In the genomic region with DNA sequence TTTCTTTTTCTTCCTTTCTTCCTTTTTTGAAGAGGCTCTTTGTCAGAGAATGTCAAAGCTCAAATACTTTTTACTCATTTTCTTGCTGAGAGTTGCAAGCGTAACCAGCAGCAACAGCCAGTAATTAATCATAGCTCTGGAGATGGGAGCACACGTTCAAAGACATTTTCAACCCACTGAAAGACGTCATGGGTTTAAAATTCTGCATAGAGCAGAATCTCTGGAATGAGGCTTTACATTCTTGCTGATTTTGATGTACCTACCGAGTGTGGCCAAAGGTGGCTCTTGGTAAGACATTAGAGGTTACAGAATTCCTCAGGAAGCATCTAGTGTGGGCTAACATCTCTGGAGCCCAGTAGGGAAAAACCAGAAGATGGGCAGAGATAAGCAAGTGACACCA, we compare ENCODE assay signal across 21 cellular contexts.
DNase-seq lines count a peak whose midpoint lies in the region; ATAC-seq and TF ChIP-seq lines count a peak whose summit lies in the region.
"Had no signal": no experiment of that assay in that cellular context is flagged by ENCODE, and none has a peak within 500 bp of the region (broad histone marks: within the 10 kb centered on the region; RNA-seq: fewer than 3 reads in every experiment).

No MANE protein-coding gene starts in this region.

- peak overlapping the region; percentile 28; the same call in 1 of the 2 replicates for H3K4me3 Mint-ChIP-seq in HFFc6
- H3K4me3 Mint-ChIP-seq: activated CD4-positive, alpha-beta T cell treated with anti-CD3 and anti-CD28 coated beads for 36 hours; T-helper 17 cell had no signal

- intact Hi-C loops in upper lobe of right lung (cut with DNase I) = no loop called here

- no peaks in the 10 kb centered on the region for H3K9me3 Mint-ChIP-seq in HFFc6

- no peaks in the 10 kb centered on the region for H3K36me3 ChIP-seq in upper lobe of right lung
- H3K36me3 ChIP-seq: BLaER1 treated with 17β-estradiol and CSF1 and Interleukin-3, amounts not matched to agents 10 nM and 100 nM; Peyer's patch; upper lobe of left lung had no signal

- peaks cover 23% of the 10 kb centered on the region for H3K27me3 ChIP-seq in upper lobe of right lung
- H3K27me3 ChIP-seq: BLaER1 treated with 17β-estradiol and CSF1 and Interleukin-3, amounts not matched to agents 10 nM and 100 nM; Peyer's patch; upper lobe of left lung had no signal

- peak; percentile 18; the same call in 1 of the 2 replicates for TF ChIP-seq CTCF in HFFc6 (IDR thresholded peaks at IDR 0.05)
- TF ChIP-seq CTCF in upper lobe of right lung (IDR thresholded peaks at IDR 0.05) = no peak

- H3K4me1 Mint-ChIP-seq in HFFc6 (ENCODE audit: low read depth) = peaks cover 64% of the 10 kb centered on the region
- H3K4me1 Mint-ChIP-seq: activated CD4-positive, alpha-beta T cell treated with anti-CD3 and anti-CD28 coated beads for 36 hours had no signal

- no peaks in the 10 kb centered on the region for H3K9me3 ChIP-seq in upper lobe of right lung
- H3K9me3 ChIP-seq: BLaER1 treated with 17β-estradiol and CSF1 and Interleukin-3, amounts not matched to agents 10 nM and 100 nM; Peyer's patch; psoas muscle; upper lobe of left lung had no signal

- H3K4me3 ChIP-seq in upper lobe of right lung = no peak overlapping the region
- H3K4me3 ChIP-seq: BLaER1 treated with 17β-estradiol and CSF1 and Interleukin-3, amounts not matched to agents 10 nM and 100 nM; coronary artery; Peyer's patch; psoas muscle; upper lobe of left lung had no signal

- peak; percentile 74 for DNase-seq in A172 (ENCODE audit: low spot score)
- DNase-seq in HFFc6 = no peak
- DNase-seq in amniotic epithelial cell (ENCODE audit: low read depth) = peak; percentile 78
- DNase-seq in kidney glomerular epithelial cell (lab: John Stamatoyannopoulos, UW) = peak; percentile 78
- no peak for DNase-seq in stimulated activated CD4-positive, alpha-beta T cell treated with anti-CD3 and anti-CD28 coated beads, Interleukin-12 subunit alpha, Interleukin-12 subunit beta, amount 100 ng/mL, for 4 hours
- no peak for DNase-seq in upper lobe of right lung
- no peak for DNase-seq in DMS79 treated with DMSO at 0.1 percent for 48 hours (lab: John Stamatoyannopoulos, UW)
- no peak for DNase-seq in SHP77 treated with DMSO at 0.1 percent for 48 hours (lab: John Stamatoyannopoulos, UW)
- DNase-seq: activated CD4-positive, alpha-beta T cell treated with anti-CD3 and anti-CD28 coated beads for 36 hours; activated gamma-delta T cell; glutamatergic neuron; kidney; MM.1S; NCI-H524; NK-92 treated with Interleukin-12 subunit alpha and Interleukin-12 subunit beta, amount 100 ng/mL, for 24 hours; Peyer's patch; psoas muscle; T-helper 17 cell; upper lobe of left lung had no signal

- peak overlapping the region; percentile 82 for H3K27ac Mint-ChIP-seq in HFFc6
- H3K27ac Mint-ChIP-seq: activated CD4-positive, alpha-beta T cell treated with anti-CD3 and anti-CD28 coated beads for 36 hours; T-helper 17 cell had no signal

- H3K36me3 Mint-ChIP-seq in HFFc6 (ENCODE audit: low read depth) = no peaks in the 10 kb centered on the region

- H3K27me3 Mint-ChIP-seq in HFFc6 (ENCODE audit: insufficient read depth) = peaks cover 12% of the 10 kb centered on the region

- no peak overlapping the region for H3K27ac ChIP-seq in upper lobe of right lung
- H3K27ac ChIP-seq: BLaER1 treated with 17β-estradiol and CSF1 and Interleukin-3, amounts not matched to agents 10 nM and 100 nM; coronary artery; Peyer's patch; psoas muscle; upper lobe of left lung had no signal

- no peak for ATAC-seq in upper lobe of right lung
- ATAC-seq: activated CD4-positive, alpha-beta T cell treated with anti-CD3 and anti-CD28 coated beads for 36 hours; psoas muscle; T-helper 17 cell had no signal

- no peaks in the 10 kb centered on the region for H3K4me1 ChIP-seq in upper lobe of right lung
- H3K4me1 ChIP-seq: BLaER1 treated with 17β-estradiol and CSF1 and Interleukin-3, amounts not matched to agents 10 nM and 100 nM; Peyer's patch; psoas muscle had no signal

Comparison
In these comparisons a context has a peak if more than half of its experiments do, and no peak if none do; other contexts are left out.
1. DNase-seq: peak in A172 (single experiment), amniotic epithelial cell (single experiment) and kidney glomerular epithelial cell (single experiment); none in HFFc6 (single experiment), stimulated activated CD4-positive, alpha-beta T cell treated with anti-CD3 and anti-CD28 coated beads, Interleukin-12 subunit alpha, Interleukin-12 subunit beta, amount 100 ng/mL, for 4 hours (single experiment), upper lobe of right lung (single experiment), DMS79 treated with DMSO at 0.1 percent for 48 hours (single experiment) and SHP77 treated with DMSO at 0.1 percent for 48 hours (single experiment).